In the genomic region with DNA sequence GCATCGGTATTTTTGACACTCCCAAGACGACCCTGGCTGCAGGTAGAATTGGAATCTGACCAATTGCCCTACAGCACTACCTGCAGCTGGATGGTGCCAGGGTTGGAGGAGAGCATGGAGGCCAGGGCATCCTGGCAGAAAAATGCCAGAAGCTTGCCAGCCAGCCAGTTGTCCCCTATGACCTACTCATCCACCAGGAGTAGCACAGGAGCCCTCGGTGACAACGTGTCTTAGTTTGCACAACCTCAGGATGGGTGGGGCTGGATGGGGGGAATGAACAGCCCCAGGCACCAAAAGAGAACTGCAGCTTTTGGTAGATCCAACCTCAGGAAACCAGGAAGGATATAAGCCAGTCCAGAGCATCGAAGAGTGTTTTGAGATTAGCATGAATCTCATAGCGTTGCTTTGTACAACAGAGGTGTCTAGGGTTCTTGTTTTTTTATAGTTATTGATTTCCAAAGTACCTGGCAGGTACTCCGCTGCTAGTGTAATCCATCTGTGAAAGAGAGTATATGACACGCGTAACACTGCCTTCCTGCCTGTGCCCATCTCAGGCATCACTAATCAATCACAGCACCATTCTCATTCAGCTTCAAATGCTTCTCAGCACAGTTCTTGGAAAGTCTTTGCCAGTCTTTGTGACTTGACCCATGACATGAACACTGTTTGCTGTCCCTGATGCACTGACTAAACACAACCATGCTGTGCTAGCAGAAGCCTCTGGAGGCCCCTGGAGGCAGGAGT, we compare ENCODE assay signal across 28 cellular contexts. TPM values are rescaled to one million over a fixed set of nuclear protein-coding genes. Genes with fewer than 3 reads are reported as not detected.
"Had no signal": no experiment of that assay in that cellular context is flagged by ENCODE, and none has a peak within 500 bp of the region (broad histone marks: within the 10 kb centered on the region; RNA-seq: fewer than 3 reads in every experiment).

No MANE protein-coding gene starts in this region.

- H3K27ac ChIP-seq: coronary artery, esophagus squamous epithelium, neutrophil, pancreas, sigmoid colon, thoracic aorta, tibial nerve, upper lobe of right lung, uterus had no signal

- ATAC-seq: left colon; mucosa of descending colon; natural killer cell treated with Interleukin-12 subunit alpha and Interleukin-12 subunit beta and Interleukin-15 and Interleukin-18, amount 100 ng/mL, for 72 hours; pancreas; stimulated activated effector memory CD8-positive, alpha-beta T cell treated with anti-CD3 and anti-CD28 coated beads, Interleukin-12 subunit alpha, Interleukin-12 subunit beta, amount 100 ng/mL, for 72 hours; stimulated activated naive CD8-positive, alpha-beta T cell treated with anti-CD3 and anti-CD28 coated beads, Interleukin-15, Interleukin-2, amounts not matched to agents 100 U/mL and 50 U/mL, for 24 hours; upper lobe of right lung had no signal

- H3K27me3 ChIP-seq: neutrophil, pancreas, sigmoid colon, tibial nerve, upper lobe of right lung, uterus had no signal

- H3K36me3 ChIP-seq: esophagus squamous epithelium, neutrophil, pancreas, thoracic aorta, tibial nerve, upper lobe of right lung, uterus had no signal

- DNase-seq: dermis blood vessel endothelial cell; effector memory CD4-positive, alpha-beta T cell; erythroblast; esophagus squamous epithelium; foreskin melanocyte; glutamatergic neuron; hypothalamus; immature natural killer cell; islet precursor cell; kidney glomerular epithelial cell; left colon; mesenchymal stem cell; mucosa of descending colon; naive B cell; sigmoid colon; stimulated activated CD4-positive, alpha-beta T cell treated with anti-CD3 and anti-CD28 coated beads, Interleukin-2, amount 100 ng/mL, for 24 hours; stimulated activated CD4-positive, alpha-beta T cell treated with anti-CD3 and anti-CD28 coated beads, Interleukin-4, amount 100 ng/mL, for 24 hours; stimulated activated naive CD8-positive, alpha-beta T cell treated with anti-CD3 and anti-CD28 coated beads, Interleukin-15, Interleukin-2, amounts not matched to agents 100 U/mL and 50 U/mL, for 24 hours; substantia nigra; upper lobe of right lung; uterus had no signal

- H3K4me3 ChIP-seq: coronary artery, esophagus squamous epithelium, mucosa of descending colon, pancreas, sigmoid colon, thoracic aorta, tibial nerve, upper lobe of right lung, uterus had no signal

- H3K4me1 ChIP-seq: pancreas, tibial nerve, upper lobe of right lung, uterus had no signal

- FAIRE-seq: pancreas had no signal

- H3K9me3 ChIP-seq: esophagus squamous epithelium, mucosa of descending colon, neutrophil, pancreas, sigmoid colon, thoracic aorta, tibial nerve, upper lobe of right lung, uterus had no signal

RNA-seq across cellular contexts. Expression of gene ASS1, which starts 36.7 kb away (rescaled TPM):
- total RNA-seq: natural killer cell treated with Interleukin-12 subunit alpha and Interleukin-12 subunit beta and Interleukin-15 and Interleukin-18, amount 100 ng/mL, for 72 hours had no signal
- polyA plus RNA-seq: immature natural killer cell had no signal
